Comparison of ENCODE assay signal across 1 cellular context in the genomic region with DNA sequence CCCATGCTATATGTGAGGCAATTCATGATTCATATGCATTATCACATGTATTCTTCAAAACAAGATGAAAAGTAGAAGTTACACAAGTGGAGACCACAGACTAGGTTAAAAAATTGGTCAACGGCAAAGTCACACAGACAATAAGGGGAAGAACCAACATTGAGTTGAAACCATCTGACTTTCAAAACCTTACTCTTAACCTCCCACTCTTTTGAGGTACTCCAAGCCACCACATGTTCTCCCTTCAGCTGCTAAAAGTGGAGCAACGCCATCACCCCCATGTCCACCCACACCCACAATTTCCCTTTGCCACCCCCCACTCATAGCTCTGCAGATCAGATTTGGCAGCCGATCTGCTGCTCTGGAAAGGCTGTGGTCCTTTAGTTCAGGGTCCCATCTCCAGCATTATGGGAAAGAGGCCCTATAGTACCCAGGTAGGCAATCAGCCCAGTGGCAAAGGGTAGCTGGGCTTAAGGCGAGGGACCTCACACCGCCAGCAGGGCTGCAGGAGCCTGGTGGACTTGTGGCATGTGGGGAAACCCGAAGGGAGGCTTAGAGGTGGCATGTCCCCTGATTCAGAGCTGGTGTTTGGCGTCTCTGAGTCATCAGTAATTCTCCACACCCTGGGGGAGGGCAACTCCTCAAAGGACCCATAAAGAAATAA.
A peak's percentile ranks its signal among the peaks of the same experiment; 100 is the strongest.
TF ChIP-seq lines count a peak whose summit lies in the region.

No MANE protein-coding gene starts in this region.

TF ChIP-seq in GM12878, 131 proteins besides CTCF, POLR2A, EP300 and RAD21 (continued from another document):
- TF ChIP-seq PRDM15 (CRISPR knock-in tag; IDR thresholded peaks at IDR 0.05) (no peak), CHD2 (IDR thresholded peaks at IDR 0.05; ENCODE audit: borderline replicate concordance, low read depth, low read length) (no peak), NRF1 (conservative IDR thresholded peaks at IDR 0.05; ENCODE audit: low read depth, low read length) (no peak), ZZZ3 (IDR thresholded peaks at IDR 0.05; ENCODE audit: control insufficient read depth, insufficient read length, low read depth) (no peak)
- TF ChIP-seq, protein P1, sequence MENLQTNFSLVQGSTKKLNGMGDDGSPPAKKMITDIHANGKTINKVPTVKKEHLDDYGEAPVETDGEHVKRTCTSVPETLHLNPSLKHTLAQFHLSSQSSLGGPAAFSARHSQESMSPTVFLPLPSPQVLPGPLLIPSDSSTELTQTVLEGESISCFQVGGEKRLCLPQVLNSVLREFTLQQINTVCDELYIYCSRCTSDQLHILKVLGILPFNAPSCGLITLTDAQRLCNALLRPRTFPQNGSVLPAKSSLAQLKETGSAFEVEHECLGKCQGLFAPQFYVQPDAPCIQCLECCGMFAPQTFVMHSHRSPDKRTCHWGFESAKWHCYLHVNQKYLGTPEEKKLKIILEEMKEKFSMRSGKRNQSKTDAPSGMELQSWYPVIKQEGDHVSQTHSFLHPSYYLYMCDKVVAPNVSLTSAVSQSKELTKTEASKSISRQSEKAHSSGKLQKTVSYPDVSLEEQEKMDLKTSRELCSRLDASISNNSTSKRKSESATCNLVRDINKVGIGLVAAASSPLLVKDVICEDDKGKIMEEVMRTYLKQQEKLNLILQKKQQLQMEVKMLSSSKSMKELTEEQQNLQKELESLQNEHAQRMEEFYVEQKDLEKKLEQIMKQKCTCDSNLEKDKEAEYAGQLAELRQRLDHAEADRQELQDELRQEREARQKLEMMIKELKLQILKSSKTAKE (IDR thresholded peaks at IDR 0.05; ENCODE audit: low read depth, poor library complexity, severe bottlenecking), result peak; percentile 40
